ENCODE assay signal across 29 cellular contexts in the genomic region with DNA sequence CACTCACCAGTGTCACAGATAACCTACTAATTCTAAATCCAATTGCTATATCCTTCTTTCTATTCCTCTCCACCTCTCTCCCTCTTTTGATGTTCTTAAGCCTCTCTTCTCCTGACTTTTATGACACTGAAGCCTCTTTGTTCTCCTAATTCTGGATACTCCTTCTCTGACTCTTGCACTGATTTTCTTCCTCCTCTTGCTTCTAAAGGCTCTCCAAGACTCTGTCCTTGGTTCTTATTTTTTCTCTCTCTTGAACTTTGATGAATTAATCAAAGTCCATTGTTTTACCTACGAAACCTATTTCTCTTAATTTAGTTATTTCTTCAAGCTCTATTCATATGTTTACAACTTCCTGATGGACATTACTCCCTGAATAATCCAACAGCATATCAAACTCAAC.
"Had no signal": no experiment of that assay in that cellular context is flagged by ENCODE, and none has a peak within 500 bp of the region (broad histone marks: within the 10 kb centered on the region; RNA-seq: fewer than 3 reads in every experiment).

No MANE protein-coding gene starts in this region.

- DNase-seq: stimulated activated CD4-positive, alpha-beta T cell treated with anti-CD3 and anti-CD28 coated beads, Interleukin-2, amount 100 ng/mL, for 48 hours; stimulated activated CD4-positive, alpha-beta T cell treated with anti-CD3 and anti-CD28 coated beads, Interleukin-4, amount 100 ng/mL, for 1 hour; stimulated activated CD4-positive, alpha-beta T cell treated with anti-CD3 and anti-CD28 coated beads, Interleukin-4, amount 100 ng/mL, for 24 hours; stimulated activated CD4-positive, alpha-beta T cell treated with anti-CD3 and anti-CD28 coated beads, Interleukin-4, amount 100 ng/mL, for 4 hours; stimulated activated CD8-positive, alpha-beta memory T cell treated with anti-CD3 and anti-CD28 coated beads, Interleukin-4, amount 100 ng/mL, for 48 hours; stimulated activated naive B cell treated with anti-CD40 and anti-IgM and Interleukin-4, amounts not matched to agents 10 μg/mL and 1 μg/mL and 100 μg/mL, for 72 hours; stimulated activated naive CD4-positive, alpha-beta T cell; stimulated activated naive CD4-positive, alpha-beta T cell treated with Interleukin-2 at 50 U/mL for 16 hours; stimulated activated naive CD8-positive, alpha-beta T cell treated with anti-CD3 and anti-CD28 coated beads, Interleukin-15, amount 100 ng/mL, for 72 hours; stimulated activated naive CD8-positive, alpha-beta T cell treated with anti-CD3 and anti-CD28 coated beads, Interleukin-15, Interleukin-2, amounts not matched to agents 100 U/mL and 50 U/mL, for 24 hours; stomach; substantia nigra; testis; thyroid gland; tibial artery; transverse colon; trophoblast cell; upper lobe of left lung; upper lobe of right lung; uterus had no signal

- H3K4me3 Mint-ChIP-seq: stimulated activated effector memory CD8-positive, alpha-beta T cell treated with anti-CD3 and anti-CD28 coated beads, Interleukin-12 subunit alpha, Interleukin-12 subunit beta, amount 100 ng/mL, for 72 hours; stimulated activated memory B cell treated with anti-CD40 and anti-IgM and Interleukin-4, amounts not matched to agents 10 μg/mL and 1 μg/mL and 100 μg/mL, for 72 hours; stimulated activated naive B cell treated with anti-CD40 and anti-IgM and Interleukin-4, amounts not matched to agents 10 μg/mL and 1 μg/mL and 100 μg/mL, for 72 hours; stimulated activated naive CD8-positive, alpha-beta T cell treated with anti-CD3 and anti-CD28 coated beads, Interleukin-15, amount 100 ng/mL, for 72 hours; stimulated activated naive CD8-positive, alpha-beta T cell treated with anti-CD3 and anti-CD28 coated beads, Interleukin-15, Interleukin-2, amounts not matched to agents 100 ng/mL and 50 ng/mL, for 24 hours; type B pancreatic cell had no signal

- H3K27ac Mint-ChIP-seq: stimulated activated effector memory CD8-positive, alpha-beta T cell treated with anti-CD3 and anti-CD28 coated beads, Interleukin-12 subunit alpha, Interleukin-12 subunit beta, amount 100 ng/mL, for 72 hours; stimulated activated memory B cell treated with anti-CD40 and anti-IgM and Interleukin-4, amounts not matched to agents 10 μg/mL and 1 μg/mL and 100 μg/mL, for 72 hours; stimulated activated naive B cell treated with anti-CD40 and anti-IgM and Interleukin-4, amounts not matched to agents 10 μg/mL and 1 μg/mL and 100 μg/mL, for 72 hours; stimulated activated naive CD8-positive, alpha-beta T cell treated with anti-CD3 and anti-CD28 coated beads, Interleukin-15, amount 100 ng/mL, for 72 hours; stimulated activated naive CD8-positive, alpha-beta T cell treated with anti-CD3 and anti-CD28 coated beads, Interleukin-15, Interleukin-2, amounts not matched to agents 100 ng/mL and 50 ng/mL, for 24 hours; type B pancreatic cell had no signal

- H3K36me3 Mint-ChIP-seq: stimulated activated effector memory CD8-positive, alpha-beta T cell treated with anti-CD3 and anti-CD28 coated beads, Interleukin-12 subunit alpha, Interleukin-12 subunit beta, amount 100 ng/mL, for 72 hours; stimulated activated memory B cell treated with anti-CD40 and anti-IgM and Interleukin-4, amounts not matched to agents 10 μg/mL and 1 μg/mL and 100 μg/mL, for 72 hours; stimulated activated naive B cell treated with anti-CD40 and anti-IgM and Interleukin-4, amounts not matched to agents 10 μg/mL and 1 μg/mL and 100 μg/mL, for 72 hours; type B pancreatic cell had no signal

- FAIRE-seq: urothelium cell line had no signal

- H3K36me3 ChIP-seq: stomach, suprapubic skin, thoracic aorta, thyroid gland, tibial artery, tibial nerve, transverse colon, upper lobe of left lung, upper lobe of right lung, uterus, vagina had no signal

- H3K27me3 ChIP-seq: stomach, suprapubic skin, testis, thyroid gland, tibial artery, tibial nerve, transverse colon, upper lobe of left lung, upper lobe of right lung, uterus, vagina had no signal

- H3K27ac ChIP-seq: stomach, suprapubic skin, testis, thoracic aorta, thyroid gland, tibial artery, tibial nerve, transverse colon, upper lobe of left lung, upper lobe of right lung, uterus, vagina had no signal

- H3K4me1 Mint-ChIP-seq: stimulated activated effector memory CD8-positive, alpha-beta T cell treated with anti-CD3 and anti-CD28 coated beads, Interleukin-12 subunit alpha, Interleukin-12 subunit beta, amount 100 ng/mL, for 72 hours; stimulated activated memory B cell treated with anti-CD40 and anti-IgM and Interleukin-4, amounts not matched to agents 10 μg/mL and 1 μg/mL and 100 μg/mL, for 72 hours; stimulated activated naive B cell treated with anti-CD40 and anti-IgM and Interleukin-4, amounts not matched to agents 10 μg/mL and 1 μg/mL and 100 μg/mL, for 72 hours; stimulated activated naive CD8-positive, alpha-beta T cell treated with anti-CD3 and anti-CD28 coated beads, Interleukin-15, amount 100 ng/mL, for 72 hours had no signal

- H3K9me3 Mint-ChIP-seq: stimulated activated effector memory CD8-positive, alpha-beta T cell treated with anti-CD3 and anti-CD28 coated beads, Interleukin-12 subunit alpha, Interleukin-12 subunit beta, amount 100 ng/mL, for 72 hours; stimulated activated memory B cell treated with anti-CD40 and anti-IgM and Interleukin-4, amounts not matched to agents 10 μg/mL and 1 μg/mL and 100 μg/mL, for 72 hours; stimulated activated naive CD8-positive, alpha-beta T cell treated with anti-CD3 and anti-CD28 coated beads, Interleukin-15, Interleukin-2, amounts not matched to agents 100 ng/mL and 50 ng/mL, for 24 hours had no signal

- H3K4me1 ChIP-seq: stomach, suprapubic skin, testis, thyroid gland, tibial artery, tibial nerve, transverse colon, upper lobe of left lung, upper lobe of right lung, uterus, vagina had no signal

- H3K9me3 ChIP-seq: suprapubic skin, testis, thoracic aorta, thyroid gland, tibial nerve, transverse colon, upper lobe of right lung, uterus, vagina had no signal

- H3K4me3 ChIP-seq: stomach, suprapubic skin, testis, thoracic aorta, thyroid gland, tibial artery, tibial nerve, transverse colon, upper lobe of left lung, upper lobe of right lung, uterus, vagina had no signal

- H3K27me3 Mint-ChIP-seq: stimulated activated naive CD8-positive, alpha-beta T cell treated with anti-CD3 and anti-CD28 coated beads, Interleukin-15, amount 100 ng/mL, for 72 hours; stimulated activated naive CD8-positive, alpha-beta T cell treated with anti-CD3 and anti-CD28 coated beads, Interleukin-15, Interleukin-2, amounts not matched to agents 100 ng/mL and 50 ng/mL, for 24 hours; type B pancreatic cell had no signal
